Comparison of ENCODE assay signal across 9 cellular contexts in genomic region chr17:76268991-76269981, GRCh38. TPM values are rescaled to one million over a fixed set of nuclear protein-coding genes. Genes with fewer than 3 reads are reported as not detected.
A peak's percentile ranks its signal among the peaks of the same experiment; 100 is the strongest.
DNase-seq lines count a peak whose midpoint lies in the region; ATAC-seq, FAIRE-seq and TF ChIP-seq lines count a peak whose summit lies in the region.
"Had no signal": no experiment of that assay in that cellular context is flagged by ENCODE, and none has a peak within 500 bp of the region (broad histone marks: within the 10 kb centered on the region; RNA-seq: fewer than 3 reads in every experiment).

No MANE protein-coding gene starts in this region.

- H3K27me3 ChIP-seq in esophagus (ENCODE audit: control insufficient read depth in 1 of 2, insufficient read depth in 2 of 2, low read length in 2 of 2) (no peaks in the 10 kb centered on the region), small intestine (ENCODE audit: control insufficient read depth in 2 of 2, insufficient read depth in 2 of 2, low read length in 2 of 2) (no peaks in the 10 kb centered on the region)

- ATAC-seq in omental fat pad (ENCODE audit: low FRiP score) (no peak), HG03025 (IDR thresholded peaks at IDR 0.05; ENCODE audit: low FRiP score, unreplicated experiment) (no peak), HG02610 (IDR thresholded peaks at IDR 0.05; ENCODE audit: unreplicated experiment) (no peak)

- H3K27ac ChIP-seq in RWPE1 (peak overlapping the region; percentile 93), esophagus (ENCODE audit: low read depth in 2 of 2, low read length in 1 of 2) (peak overlapping the region; percentile 2 to 92), small intestine (ENCODE audit: low read depth in 1 of 2, low read length in 1 of 2) (peak overlapping the region; percentile 16 to 63)

- POLR2A ChIA-PET in RWPE1 (lab: Yijun Ruan, JAX; ENCODE audit: low non-redundant PET) = no interaction called here

- peaks cover 0 to 9% of the 10 kb centered on the region in 2 donors for H3K36me3 ChIP-seq in esophagus (ENCODE audit: control insufficient read depth in 2 of 2, insufficient read depth in 2 of 2, low read length in 1 of 2)
- peaks cover 0 to 3% of the 10 kb centered on the region in 2 donors for H3K36me3 ChIP-seq in small intestine (ENCODE audit: control insufficient read depth in 2 of 2, insufficient read depth in 2 of 2, low read length in 2 of 2)

- H3K4me1 ChIP-seq in esophagus (ENCODE audit: control insufficient read depth in 2 of 2, insufficient read depth in 2 of 2, low read length in 1 of 2) (peaks cover 3 to 29% of the 10 kb centered on the region in 2 donors), small intestine (ENCODE audit: control insufficient read depth in 2 of 2, insufficient read depth in 1 of 2, low read depth in 1 of 2, low read length in 1 of 2) (peaks cover 6 to 16% of the 10 kb centered on the region in 2 donors)

- H3K4me3 ChIP-seq in esophagus (ENCODE audit: low read depth in 1 of 2, low read length in 2 of 2) (no peak overlapping the region), small intestine (ENCODE audit: low read depth in 1 of 2, low read length in 2 of 2) (peak overlapping the region in 1 of 2 donors; percentile 14)

- CTCF ChIA-PET in RWPE1 (lab: Yijun Ruan, JAX) = interaction anchor here (1.3 to 1.4 kb wide), 2 partner anchors 10 kb away, joined by 8 to 12 read pairs; no protein-coding TSS in a partner anchor

- H3K9me3 ChIP-seq in esophagus (ENCODE audit: control insufficient read depth in 2 of 2, insufficient read depth in 1 of 2, low read depth in 1 of 2, low read length in 1 of 2) = no peaks in the 10 kb centered on the region
- no peaks in the 10 kb centered on the region for H3K9me3 ChIP-seq in small intestine (ENCODE audit: control insufficient read depth, low read depth)

- 68 to 69% methylated on average over 12 of the region's 12 CpGs for WGBS in esophagus, 2 donors
- WGBS in small intestine, 3 donors = 62 to 66% (median 65%) methylated on average over 12 of the region's 12 CpGs

- FAIRE-seq in GM19239 (lab: Jason Lieb, UNC) (peak; percentile 85), small intestine (lab: Jason Lieb, UNC) (no peak)

- TF ChIP-seq CTCF in RWPE1 (conservative IDR thresholded peaks at IDR 0.05; ENCODE audit: low read depth) (no peak), omental fat pad (IDR thresholded peaks at IDR 0.05) (no peak)

- DNase-seq in GM19239 (ENCODE audit: insufficient read length, low spot score) (no peak), RWPE1 (ENCODE audit: low spot score) (no peak), small intestine (no peak), omental fat pad (ENCODE audit: low spot score) (no peak), NCI-H526 treated with DMSO at 0.1 percent for 48 hours (lab: John Stamatoyannopoulos, UW) (no peak)
- DNase-seq: cerebellar nuclear complex had no signal

RNA-seq across cellular contexts. Expression of gene UBALD2, which starts 4.1 kb away (rescaled TPM):
- polyA plus RNA-seq in esophagus = 10 to 100 TPM; 35.4 to 49.7 TPM
- 100 to 1,000 TPM in 2 of 3 donors, 10 to 100 TPM in 1; 54.3 to 118 (median 114) TPM for polyA plus RNA-seq in small intestine
- 10 to 100 TPM in 2 of 4 donors, 1 to 10 TPM in 2; 7.0 to 25.9 (median 13.7) TPM for total RNA-seq in omental fat pad

RNA-seq across cellular contexts. Expression of gene RNF157, which starts 29.0 kb away (rescaled TPM):
- under 1 TPM; 0.20 to 0.44 TPM for polyA plus RNA-seq in esophagus
- 10 to 100 TPM; 18.1 to 30.6 (median 25.0) TPM for polyA plus RNA-seq in small intestine
- total RNA-seq in omental fat pad = 10 to 100 TPM in 3 of 4 donors, 1 to 10 TPM in 1; 8.4 to 23.5 (median 17.4) TPM

RNA-seq across cellular contexts. Expression of gene QRICH2, which starts 38.8 kb away (rescaled TPM):
- polyA plus RNA-seq in esophagus (1 to 10 TPM; 2.1 to 5.6 TPM), small intestine (1 to 10 TPM; 2.5 to 3.0 (median 2.7) TPM)
- 1 to 10 TPM; 1.2 to 1.8 (median 1.6) TPM for total RNA-seq in omental fat pad

Comparison
In these comparisons a context has a peak if more than half of its experiments do, and no peak if none do; other contexts are left out.
1. H3K27ac ChIP-seq: peak in every context shown above with its lines; median percentile 93 in RWPE1; 47 in esophagus; 40 in small intestine.
2. RNA of gene RNF157, which starts 29.0 kb away (polyA plus RNA-seq): 18.1 to 30.6 TPM in small intestine; 0.20 to 0.44 TPM in esophagus; every median in the first group is over 10 times any median in the second.